Comparison of ENCODE assay signal across 7 cellular contexts in the genomic region with DNA sequence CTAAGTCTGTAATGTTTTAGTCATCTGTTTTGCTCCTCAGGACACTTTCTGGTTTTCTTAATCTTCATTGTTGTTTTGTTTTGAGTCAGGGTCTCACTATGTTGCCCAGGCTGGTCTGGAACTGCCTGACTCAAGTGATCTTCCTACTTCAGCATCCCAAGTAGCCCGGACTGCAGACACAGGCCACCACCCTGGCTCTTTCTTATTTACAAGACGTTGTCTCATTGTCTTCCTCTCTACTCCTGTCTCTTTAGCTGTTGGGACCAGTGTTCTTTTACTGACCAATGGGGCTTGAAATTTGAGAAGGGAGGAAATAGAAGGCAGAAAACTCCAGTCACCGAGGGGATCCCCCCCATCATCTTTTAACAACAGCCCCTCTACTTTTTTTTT. TPM values are rescaled to one million over a fixed set of nuclear protein-coding genes. Genes with fewer than 3 reads are reported as not detected.
DNase-seq lines count a peak whose midpoint lies in the region; ATAC-seq lines count a peak whose summit lies in the region.

No MANE protein-coding gene starts in this region.

- peak overlapping the region; percentile 75 for H3K9ac ChIP-seq in Karpas-422 (ENCODE audit: low read length)
- H3K9ac ChIP-seq in skeletal muscle tissue (ENCODE audit: low read depth in 1 of 3, low read length in 3 of 3): no peak overlapping the region

- H3K27ac ChIP-seq in Karpas-422 (ENCODE audit: low read length): no peak overlapping the region
- H3K27ac ChIP-seq in ectodermal cell (ENCODE audit: insufficient read depth, low read depth, low read length, poor library complexity, severe bottlenecking): peak overlapping the region; percentile 27
- no peak overlapping the region for H3K27ac ChIP-seq in skeletal muscle tissue (ENCODE audit: low read depth, low read length)

- H3K4me3 ChIP-seq in Karpas-422 (ENCODE audit: low read length): peak overlapping the region; percentile 81
- H3K4me3 ChIP-seq in ectodermal cell (ENCODE audit: insufficient read depth, low read depth, low read length): no peak overlapping the region
- H3K4me3 ChIP-seq in skeletal muscle tissue (ENCODE audit: low read length in 3 of 3): peak overlapping the region in 2 of 3 donors; percentile 86 to 91

- H3K27me3 ChIP-seq in Karpas-422 (ENCODE audit: low read length): no peaks in the 10 kb centered on the region
- peaks cover 6% of the 10 kb centered on the region for H3K27me3 ChIP-seq in ectodermal cell (ENCODE audit: control insufficient read depth, insufficient read depth, low read length, poor library complexity, severe bottlenecking)
- no peaks in the 10 kb centered on the region for H3K27me3 ChIP-seq in skeletal muscle tissue (ENCODE audit: control insufficient read depth in 3 of 3, insufficient read depth in 3 of 3, low read length in 3 of 3)

- no peaks in the 10 kb centered on the region for H3K9me2 ChIP-seq in Karpas-422 (replicated peaks; ENCODE audit: insufficient read depth, low read length)

- 20% methylated on average over 2 of the region's 3 CpGs for WGBS in ectodermal cell, 2 experiments

- no peaks in the 10 kb centered on the region for H3K79me2 ChIP-seq in Karpas-422 (ENCODE audit: low read length)

- peak overlapping the region; percentile 87 for H3K4me2 ChIP-seq in Karpas-422 (ENCODE audit: low read depth, low read length, poor library complexity, severe bottlenecking)

- peak overlapping the region; percentile 26; the same call in 1 of the 2 replicates for H2AFZ ChIP-seq in Karpas-422 (ENCODE audit: low read length)

- H3K4me1 ChIP-seq in Karpas-422 (ENCODE audit: low read length) (peaks cover 21% of the 10 kb centered on the region), ectodermal cell (ENCODE audit: control insufficient read depth, insufficient read depth, low read length) (peaks cover 14% of the 10 kb centered on the region), skeletal muscle tissue (ENCODE audit: control insufficient read depth in 3 of 3, insufficient read depth in 3 of 3, low read length in 3 of 3) (peaks cover 6 to 13% (median 12%) of the 10 kb centered on the region in 3 donors)

- no peaks in the 10 kb centered on the region for H3K9me3 ChIP-seq in Karpas-422 (ENCODE audit: low read length)
- H3K9me3 ChIP-seq in ectodermal cell (ENCODE audit: control insufficient read depth, low read length): no peaks in the 10 kb centered on the region
- no peaks in the 10 kb centered on the region for H3K9me3 ChIP-seq in skeletal muscle tissue (ENCODE audit: control insufficient read depth in 3 of 3, low read length in 3 of 3)

- no peak for DNase-seq in Karpas-422
- no peak for DNase-seq in DMS153 treated with DMSO at 0.1 percent for 48 hours (lab: John Stamatoyannopoulos, UW; ENCODE audit: unreplicated experiment)
- DNase-seq in NCI-H2196 (lab: John Stamatoyannopoulos, UW; ENCODE audit: unreplicated experiment): no peak
- no peak for DNase-seq in activated CD4-positive, alpha-beta T cell treated with anti-CD3 and anti-CD28 coated beads, Interleukin-2, amount 50 U/mL, for 48 hours

- H4K20me1 ChIP-seq in Karpas-422 (ENCODE audit: insufficient read depth, low read depth, low read length): no peaks in the 10 kb centered on the region

- H3K36me3 ChIP-seq in Karpas-422 (ENCODE audit: insufficient read depth, low read length) (no peaks in the 10 kb centered on the region), ectodermal cell (ENCODE audit: control insufficient read depth, insufficient read depth, low read length) (no peaks in the 10 kb centered on the region), skeletal muscle tissue (ENCODE audit: control insufficient read depth in 3 of 3, insufficient read depth in 3 of 3, low read length in 3 of 3) (peaks cover 5 to 10% (median 7%) of the 10 kb centered on the region in 3 donors)

- peak; percentile 16 for ATAC-seq in GM19035 (IDR thresholded peaks at IDR 0.05; ENCODE audit: unreplicated experiment)

RNA-seq across cellular contexts. Expression of a gene that starts 1.2 kb away (rescaled TPM):
- 22.2 and 25.8 TPM in 2 replicates for total RNA-seq in Karpas-422 (2014; rRNA removed; shearing (Covaris generic); ENCODE audit: low replicate concordance)
- 43.8 TPM for polyA plus RNA-seq in ectodermal cell (2013, experiment 1 of 4)
- polyA plus RNA-seq in ectodermal cell (2013, experiment 2 of 4): 47.3 TPM
- 37.2 TPM for polyA plus RNA-seq in ectodermal cell (2013, experiment 3 of 4)
- polyA plus RNA-seq in ectodermal cell (2013, experiment 4 of 4): 41.6 TPM
- total RNA-seq in skeletal muscle tissue: 12.5 TPM

RNA-seq across cellular contexts. Expression of a gene that starts 18.2 kb away (rescaled TPM):
- total RNA-seq in Karpas-422 (2014; rRNA removed; shearing (Covaris generic); ENCODE audit: low replicate concordance): 14.6 and 16.4 TPM in 2 replicates
- 30.7 TPM for polyA plus RNA-seq in ectodermal cell (2013, experiment 1 of 4)
- polyA plus RNA-seq in ectodermal cell (2013, experiment 2 of 4): 27.3 TPM
- 23.4 TPM for polyA plus RNA-seq in ectodermal cell (2013, experiment 3 of 4)
- polyA plus RNA-seq in ectodermal cell (2013, experiment 4 of 4): 26.3 TPM
- 14.6 TPM for total RNA-seq in skeletal muscle tissue
